In genomic region chr11:45737056-45737455, GRCh38 we compare ENCODE assay signal across 17 cellular contexts.
DNase-seq lines count a peak whose midpoint lies in the region; ATAC-seq and TF ChIP-seq lines count a peak whose summit lies in the region.
"Had no signal": no experiment of that assay in that cellular context is flagged by ENCODE, and none has a peak within 500 bp of the region (broad histone marks: within the 10 kb centered on the region; RNA-seq: fewer than 3 reads in every experiment).

No MANE protein-coding gene starts in this region.

- TF ChIP-seq CTCF in mucosa of descending colon (IDR thresholded peaks at IDR 0.05): no peak

- DNase-seq in EH (ENCODE audit: low read depth): peak; percentile 5
- DNase-seq in LHCN-M2 (ENCODE audit: low read depth): peak; percentile 29
- DNase-seq in epithelial cell of prostate (ENCODE audit: low read depth, low spot score): peak; percentile 74
- DNase-seq in renal cortical epithelial cell (ENCODE audit: low read depth): peak; percentile 69
- no peak for DNase-seq in mucosa of descending colon
- DNase-seq in stimulated activated naive B cell treated with anti-CD40 and anti-IgM and Interleukin-4, amounts not matched to agents 10 μg/mL and 1 μg/mL and 100 μg/mL, for 72 hours: no peak
- DNase-seq: activated B cell treated with CpG ODN at 0.5 μM for 24 hours, amniotic stem cell, dermis blood vessel endothelial cell, foreskin melanocyte, immature natural killer cell, Karpas-422, NCI-H146, PC-9 had no signal

- no peaks in the 10 kb centered on the region for H3K9me3 ChIP-seq in mucosa of descending colon

- H3K9me3 Mint-ChIP-seq in stimulated activated naive B cell treated with anti-CD40 and anti-IgM and Interleukin-4, amounts not matched to agents 10 μg/mL and 1 μg/mL and 100 μg/mL, for 72 hours: peaks cover 5% of the 10 kb centered on the region in 2 donors
- H3K9me3 Mint-ChIP-seq: activated B cell treated with CpG ODN at 0.5 μM for 24 hours had no signal

- H3K27ac ChIP-seq in epithelial cell of prostate: peak overlapping the region; percentile 100
- H3K27ac ChIP-seq: HL-60, PC-9 had no signal

- no peaks in the 10 kb centered on the region for H3K36me3 ChIP-seq in mucosa of descending colon (ENCODE audit: low read depth)

- no peaks in the 10 kb centered on the region for H3K4me1 Mint-ChIP-seq in stimulated activated naive B cell treated with anti-CD40 and anti-IgM and Interleukin-4, amounts not matched to agents 10 μg/mL and 1 μg/mL and 100 μg/mL, for 72 hours
- H3K4me1 Mint-ChIP-seq: activated B cell treated with CpG ODN at 0.5 μM for 24 hours, CD14-positive monocyte, immature natural killer cell had no signal

- H3K27ac Mint-ChIP-seq in stimulated activated naive B cell treated with anti-CD40 and anti-IgM and Interleukin-4, amounts not matched to agents 10 μg/mL and 1 μg/mL and 100 μg/mL, for 72 hours: no peak overlapping the region
- H3K27ac Mint-ChIP-seq: activated B cell treated with CpG ODN at 0.5 μM for 24 hours, CD14-positive monocyte, immature natural killer cell had no signal

- H3K4me3 ChIP-seq in mucosa of descending colon: no peak overlapping the region
- H3K4me3 ChIP-seq: PC-9 had no signal

- intact Hi-C loops in mucosa of descending colon (cut with DNase I, micrococcal nuclease): no loop called here

- ATAC-seq in GM18519 (IDR thresholded peaks at IDR 0.05; ENCODE audit: low FRiP score, unreplicated experiment) (no peak), mucosa of descending colon (no peak)
- ATAC-seq in stimulated activated naive B cell treated with anti-CD40 and anti-IgM and Interleukin-4, amounts not matched to agents 10 μg/mL and 1 μg/mL and 100 μg/mL, for 72 hours (replicated peaks): no peak

- H3K27me3 Mint-ChIP-seq in stimulated activated naive B cell treated with anti-CD40 and anti-IgM and Interleukin-4, amounts not matched to agents 10 μg/mL and 1 μg/mL and 100 μg/mL, for 72 hours: peaks cover 33 to 38% of the 10 kb centered on the region in 2 donors

- no peak overlapping the region for H3K4me3 Mint-ChIP-seq in stimulated activated naive B cell treated with anti-CD40 and anti-IgM and Interleukin-4, amounts not matched to agents 10 μg/mL and 1 μg/mL and 100 μg/mL, for 72 hours
- H3K4me3 Mint-ChIP-seq: activated B cell treated with CpG ODN at 0.5 μM for 24 hours, CD14-positive monocyte, immature natural killer cell had no signal

- H3K36me3 Mint-ChIP-seq in stimulated activated naive B cell treated with anti-CD40 and anti-IgM and Interleukin-4, amounts not matched to agents 10 μg/mL and 1 μg/mL and 100 μg/mL, for 72 hours: no peaks in the 10 kb centered on the region
- H3K36me3 Mint-ChIP-seq: CD14-positive monocyte, immature natural killer cell had no signal

- H3K4me1 ChIP-seq in mucosa of descending colon (ENCODE audit: low read depth): no peaks in the 10 kb centered on the region

Comparison
In these comparisons a context has a peak if more than half of its experiments do, and no peak if none do; other contexts are left out.
1. DNase-seq: peak in EH (single experiment), LHCN-M2 (single experiment), epithelial cell of prostate (single experiment) and renal cortical epithelial cell (single experiment); none in mucosa of descending colon (0 of 3) and stimulated activated naive B cell treated with anti-CD40 and anti-IgM and Interleukin-4, amounts not matched to agents 10 μg/mL and 1 μg/mL and 100 μg/mL, for 72 hours (single experiment).